Comparison of ENCODE assay signal across 1 cellular context in genomic region chr7:130297628-130298027, GRCh38.
TF ChIP-seq lines count a peak whose summit lies in the region.

No MANE protein-coding gene starts in this region.

TF ChIP-seq in SK-N-SH, 30 proteins besides CTCF, POLR2A, EP300 and RAD21 (continued from another document):
- TF ChIP-seq, protein P1, sequence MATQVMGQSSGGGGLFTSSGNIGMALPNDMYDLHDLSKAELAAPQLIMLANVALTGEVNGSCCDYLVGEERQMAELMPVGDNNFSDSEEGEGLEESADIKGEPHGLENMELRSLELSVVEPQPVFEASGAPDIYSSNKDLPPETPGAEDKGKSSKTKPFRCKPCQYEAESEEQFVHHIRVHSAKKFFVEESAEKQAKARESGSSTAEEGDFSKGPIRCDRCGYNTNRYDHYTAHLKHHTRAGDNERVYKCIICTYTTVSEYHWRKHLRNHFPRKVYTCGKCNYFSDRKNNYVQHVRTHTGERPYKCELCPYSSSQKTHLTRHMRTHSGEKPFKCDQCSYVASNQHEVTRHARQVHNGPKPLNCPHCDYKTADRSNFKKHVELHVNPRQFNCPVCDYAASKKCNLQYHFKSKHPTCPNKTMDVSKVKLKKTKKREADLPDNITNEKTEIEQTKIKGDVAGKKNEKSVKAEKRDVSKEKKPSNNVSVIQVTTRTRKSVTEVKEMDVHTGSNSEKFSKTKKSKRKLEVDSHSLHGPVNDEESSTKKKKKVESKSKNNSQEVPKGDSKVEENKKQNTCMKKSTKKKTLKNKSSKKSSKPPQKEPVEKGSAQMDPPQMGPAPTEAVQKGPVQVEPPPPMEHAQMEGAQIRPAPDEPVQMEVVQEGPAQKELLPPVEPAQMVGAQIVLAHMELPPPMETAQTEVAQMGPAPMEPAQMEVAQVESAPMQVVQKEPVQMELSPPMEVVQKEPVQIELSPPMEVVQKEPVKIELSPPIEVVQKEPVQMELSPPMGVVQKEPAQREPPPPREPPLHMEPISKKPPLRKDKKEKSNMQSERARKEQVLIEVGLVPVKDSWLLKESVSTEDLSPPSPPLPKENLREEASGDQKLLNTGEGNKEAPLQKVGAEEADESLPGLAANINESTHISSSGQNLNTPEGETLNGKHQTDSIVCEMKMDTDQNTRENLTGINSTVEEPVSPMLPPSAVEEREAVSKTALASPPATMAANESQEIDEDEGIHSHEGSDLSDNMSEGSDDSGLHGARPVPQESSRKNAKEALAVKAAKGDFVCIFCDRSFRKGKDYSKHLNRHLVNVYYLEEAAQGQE (IDR thresholded peaks at IDR 0.05; ENCODE audit: low read depth, low read length), result no peak
- TF ChIP-seq MEF2A (IDR thresholded peaks at IDR 0.05; ENCODE audit: borderline replicate concordance, low read depth) (no peak), ELF1 (IDR thresholded peaks at IDR 0.05) (no peak), GABPA (IDR thresholded peaks at IDR 0.05; ENCODE audit: low read depth) (no peak), GATA2 (CRISPR knock-in tag; IDR thresholded peaks at IDR 0.05) (no peak)
- TF ChIP-seq, protein P2, sequence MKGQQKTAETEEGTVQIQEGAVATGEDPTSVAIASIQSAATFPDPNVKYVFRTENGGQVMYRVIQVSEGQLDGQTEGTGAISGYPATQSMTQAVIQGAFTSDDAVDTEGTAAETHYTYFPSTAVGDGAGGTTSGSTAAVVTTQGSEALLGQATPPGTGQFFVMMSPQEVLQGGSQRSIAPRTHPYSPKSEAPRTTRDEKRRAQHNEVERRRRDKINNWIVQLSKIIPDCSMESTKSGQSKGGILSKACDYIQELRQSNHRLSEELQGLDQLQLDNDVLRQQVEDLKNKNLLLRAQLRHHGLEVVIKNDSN (IDR thresholded peaks at IDR 0.05; ENCODE audit: borderline replicate concordance, low read depth), result no peak
- TF ChIP-seq, protein P3, sequence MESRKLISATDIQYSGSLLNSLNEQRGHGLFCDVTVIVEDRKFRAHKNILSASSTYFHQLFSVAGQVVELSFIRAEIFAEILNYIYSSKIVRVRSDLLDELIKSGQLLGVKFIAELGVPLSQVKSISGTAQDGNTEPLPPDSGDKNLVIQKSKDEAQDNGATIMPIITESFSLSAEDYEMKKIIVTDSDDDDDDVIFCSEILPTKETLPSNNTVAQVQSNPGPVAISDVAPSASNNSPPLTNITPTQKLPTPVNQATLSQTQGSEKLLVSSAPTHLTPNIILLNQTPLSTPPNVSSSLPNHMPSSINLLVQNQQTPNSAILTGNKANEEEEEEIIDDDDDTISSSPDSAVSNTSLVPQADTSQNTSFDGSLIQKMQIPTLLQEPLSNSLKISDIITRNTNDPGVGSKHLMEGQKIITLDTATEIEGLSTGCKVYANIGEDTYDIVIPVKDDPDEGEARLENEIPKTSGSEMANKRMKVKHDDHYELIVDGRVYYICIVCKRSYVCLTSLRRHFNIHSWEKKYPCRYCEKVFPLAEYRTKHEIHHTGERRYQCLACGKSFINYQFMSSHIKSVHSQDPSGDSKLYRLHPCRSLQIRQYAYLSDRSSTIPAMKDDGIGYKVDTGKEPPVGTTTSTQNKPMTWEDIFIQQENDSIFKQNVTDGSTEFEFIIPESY (IDR thresholded peaks at IDR 0.05; ENCODE audit: borderline replicate concordance, low read depth), result no peak
